Comparison of ENCODE assay signal across 9 cellular contexts in genomic region chr19:6963937-6964336, GRCh38. TPM values are rescaled to one million over a fixed set of nuclear protein-coding genes. Genes with fewer than 3 reads are reported as not detected.
DNase-seq lines count a peak whose midpoint lies in the region; ATAC-seq and TF ChIP-seq lines count a peak whose summit lies in the region.
"Had no signal": no experiment of that assay in that cellular context is flagged by ENCODE, and none has a peak within 500 bp of the region (broad histone marks: within the 10 kb centered on the region; RNA-seq: fewer than 3 reads in every experiment).

No MANE protein-coding gene starts in this region.

- H3K4me1 Mint-ChIP-seq in HFFc6 (ENCODE audit: low read depth) = no peaks in the 10 kb centered on the region

- H3K4me3 Mint-ChIP-seq in HFFc6 = no peak overlapping the region

- H3K4me3 ChIP-seq in epithelial cell of proximal tubule (ENCODE audit: low read depth, low read length) = no peak overlapping the region
- H3K4me3 ChIP-seq: skin epidermis had no signal

- DNase-seq in HFFc6 = no peak
- DNase-seq in activated CD4-positive, alpha-beta T cell treated with anti-CD3 and anti-CD28 coated beads for 24 hours (ENCODE audit: low read depth in 2 of 2) = peak; percentile 24 to 36
- no peak for DNase-seq in epithelial cell of proximal tubule (ENCODE audit: low read depth)
- peak; percentile 23 to 40 for DNase-seq in stimulated activated CD8-positive, alpha-beta memory T cell treated with anti-CD3 and anti-CD28 coated beads, Interleukin-2, amount 100 ng/mL, for 48 hours (ENCODE audit: low read depth in 2 of 2)
- no peak for DNase-seq in NCI-H1930 (lab: John Stamatoyannopoulos, UW)
- DNase-seq in medulla oblongata (ENCODE audit: extremely low spot score) = no peak

- H3K36me3 Mint-ChIP-seq in HFFc6 (ENCODE audit: low read depth) = no peaks in the 10 kb centered on the region

- ATAC-seq in GM21717 (IDR thresholded peaks at IDR 0.05; ENCODE audit: unreplicated experiment) (no peak), GM19351 (IDR thresholded peaks at IDR 0.05; ENCODE audit: unreplicated experiment) (no peak)

- no peaks in the 10 kb centered on the region; the same call in 1 of the 2 replicates for H3K27me3 Mint-ChIP-seq in HFFc6 (ENCODE audit: insufficient read depth)

- H3K27ac Mint-ChIP-seq in HFFc6 = no peak overlapping the region

- TF ChIP-seq CTCF in HFFc6 (IDR thresholded peaks at IDR 0.05) = peak; percentile 61
- TF ChIP-seq CTCF in epithelial cell of proximal tubule (conservative IDR thresholded peaks at IDR 0.05; ENCODE audit: low read depth, low read length) = peak; percentile 52

- H3K9me3 Mint-ChIP-seq in HFFc6 = peaks cover 19% of the 10 kb centered on the region

RNA-seq across cellular contexts. Expression of gene MBD3L2B, which starts 57.3 kb away (rescaled TPM):
- total RNA-seq in HFFc6 (2021; fragmentation: NEBNext Ultra II Directional; extraction: Animal tissue kit (Norgen Biotek cat#: 25700)) = not detected
- total RNA-seq in epithelial cell of proximal tubule = not detected in 2 replicates

Comparison
In these comparisons a context has a peak if more than half of its experiments do, and no peak if none do; other contexts are left out.
1. DNase-seq: peak in activated CD4-positive, alpha-beta T cell treated with anti-CD3 and anti-CD28 coated beads for 24 hours (2 of 2) and stimulated activated CD8-positive, alpha-beta memory T cell treated with anti-CD3 and anti-CD28 coated beads, Interleukin-2, amount 100 ng/mL, for 48 hours (2 of 2); none in HFFc6 (single experiment), epithelial cell of proximal tubule (single experiment), NCI-H1930 (0 of 2) and medulla oblongata (single experiment).